Comparison of ENCODE assay signal across 1 cellular context in genomic region chr3:158642005-158642404, GRCh38.
TF ChIP-seq lines count a peak whose summit lies in the region.

No MANE protein-coding gene starts in this region.

TF ChIP-seq in K562, 482 proteins besides CTCF, POLR2A, EP300 and RAD21 (continued from another document and continues in another):
- TF ChIP-seq ZNF507 (tag; conservative IDR thresholded peaks at IDR 0.05): no peak
- no peak for TF ChIP-seq ELF2 (CRISPR knock-in tag; IDR thresholded peaks at IDR 0.05)
- TF ChIP-seq ZNF282 (CRISPR knock-in tag; IDR thresholded peaks at IDR 0.05): no peak
- TF ChIP-seq ARID3B (CRISPR knock-in tag; IDR thresholded peaks at IDR 0.05; ENCODE audit: borderline replicate concordance): no peak
- no peak for TF ChIP-seq ZNF695 (CRISPR knock-in tag; IDR thresholded peaks at IDR 0.05)
- no peak for TF ChIP-seq HDAC8 (tag; IDR thresholded peaks at IDR 0.05)
- TF ChIP-seq ADNP (tag; IDR thresholded peaks at IDR 0.05): 0 out of 2 replicates have a peak, but pooled peaks have one; percentile 23
- TF ChIP-seq ZNF384 (IDR thresholded peaks at IDR 0.05; ENCODE audit: low read depth, low read length): no peak
- no peak for TF ChIP-seq ZNF511 (CRISPR knock-in tag; IDR thresholded peaks at IDR 0.05)
- TF ChIP-seq STAG1 (CRISPR knock-in tag; IDR thresholded peaks at IDR 0.05; ENCODE audit: borderline replicate concordance): no peak
- no peak for TF ChIP-seq HNRNPL (IDR thresholded peaks at IDR 0.05; ENCODE audit: low read depth, low read length)
- TF ChIP-seq SMARCE1 (IDR thresholded peaks at IDR 0.05): peak; percentile 79
- no peak for TF ChIP-seq GTF2A2 (tag; IDR thresholded peaks at IDR 0.05)
- no peak for TF ChIP-seq TBL1XR1 (IDR thresholded peaks at IDR 0.05; ENCODE audit: low read length in 2 of 2)
- TF ChIP-seq ZNF197 (CRISPR knock-in tag; IDR thresholded peaks at IDR 0.05; ENCODE audit: low read depth): no peak
- peak; percentile 55 for TF ChIP-seq GABPA (tag; conservative IDR thresholded peaks at IDR 0.05; ENCODE audit: low read depth)
- TF ChIP-seq ZNF592 (IDR thresholded peaks at IDR 0.05): no peak
- no peak for TF ChIP-seq SIN3B (IDR thresholded peaks at IDR 0.05; ENCODE audit: low read depth)
- TF ChIP-seq ZNF146 (CRISPR knock-in tag; IDR thresholded peaks at IDR 0.05; ENCODE audit: unreplicated experiment): no peak
- TF ChIP-seq GATA2 (CRISPR knock-in tag; IDR thresholded peaks at IDR 0.05): 0 out of 2 replicates have a peak, but pooled peaks have one; percentile 16
- no peak for TF ChIP-seq ZNF165 (CRISPR knock-in tag; IDR thresholded peaks at IDR 0.05; ENCODE audit: borderline replicate concordance)
- no peak for TF ChIP-seq ETV5 (CRISPR knock-in tag; IDR thresholded peaks at IDR 0.05; ENCODE audit: low read depth)
- TF ChIP-seq ZNF23 (CRISPR knock-in tag; IDR thresholded peaks at IDR 0.05): no peak
- no peak for TF ChIP-seq RBM25 (IDR thresholded peaks at IDR 0.05; ENCODE audit: low read depth, low read length, severe bottlenecking)
- TF ChIP-seq, protein P1, sequence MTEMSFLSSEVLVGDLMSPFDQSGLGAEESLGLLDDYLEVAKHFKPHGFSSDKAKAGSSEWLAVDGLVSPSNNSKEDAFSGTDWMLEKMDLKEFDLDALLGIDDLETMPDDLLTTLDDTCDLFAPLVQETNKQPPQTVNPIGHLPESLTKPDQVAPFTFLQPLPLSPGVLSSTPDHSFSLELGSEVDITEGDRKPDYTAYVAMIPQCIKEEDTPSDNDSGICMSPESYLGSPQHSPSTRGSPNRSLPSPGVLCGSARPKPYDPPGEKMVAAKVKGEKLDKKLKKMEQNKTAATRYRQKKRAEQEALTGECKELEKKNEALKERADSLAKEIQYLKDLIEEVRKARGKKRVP (CRISPR knock-in tag; IDR thresholded peaks at IDR 0.05): no peak
- TF ChIP-seq FOXA3 (CRISPR knock-in tag; conservative IDR thresholded peaks at IDR 0.05 in 1 of 2, IDR thresholded peaks at IDR 0.05 in 1 of 2): no peak
- TF ChIP-seq FOXJ2 (tag; IDR thresholded peaks at IDR 0.05): no peak
- peak; percentile 80 for TF ChIP-seq TEAD4 (IDR thresholded peaks at IDR 0.05; ENCODE audit: low read length)
- no peak for TF ChIP-seq TEAD4 (CRISPR knock-in tag; IDR thresholded peaks at IDR 0.05; ENCODE audit: borderline replicate concordance)
- no peak for TF ChIP-seq MGA (IDR thresholded peaks at IDR 0.05)
- peak; percentile 64; the same call in 1 of the 2 replicates for TF ChIP-seq SMARCA4 (IDR thresholded peaks at IDR 0.05)
- TF ChIP-seq ETV1 (tag; conservative IDR thresholded peaks at IDR 0.05; ENCODE audit: low read depth): no peak
- peak; percentile 83 for TF ChIP-seq DACH1 (IDR thresholded peaks at IDR 0.05; ENCODE audit: partially characterized antibody)
- TF ChIP-seq ZNF354B (CRISPR knock-in tag; IDR thresholded peaks at IDR 0.05): no peak
- TF ChIP-seq TGIF2 (CRISPR knock-in tag; IDR thresholded peaks at IDR 0.05): no peak
- no peak for TF ChIP-seq ZNF174 (CRISPR knock-in tag; IDR thresholded peaks at IDR 0.05)
- no peak for TF ChIP-seq SMARCB1 (IDR thresholded peaks at IDR 0.05; ENCODE audit: insufficient read length, low read depth)
- peak; percentile 69; the same call in 1 of the 2 replicates for TF ChIP-seq ZNF431 (CRISPR knock-in tag; IDR thresholded peaks at IDR 0.05)
- TF ChIP-seq SREBF1 (IDR thresholded peaks at IDR 0.05; ENCODE audit: borderline replicate concordance, low read depth, low read length): no peak
- TF ChIP-seq POU5F1 (IDR thresholded peaks at IDR 0.05; ENCODE audit: borderline replicate concordance, low read depth, low read length, partially characterized antibody): no peak
- TF ChIP-seq NR2C1 (IDR thresholded peaks at IDR 0.05): peak; percentile 43; the same call in 1 of the 2 replicates
- no peak for TF ChIP-seq NR2C1 (tag; IDR thresholded peaks at IDR 0.05)
- no peak for TF ChIP-seq HES1 (IDR thresholded peaks at IDR 0.05; ENCODE audit: low read depth)
- TF ChIP-seq KAT7 (CRISPR knock-in tag; IDR thresholded peaks at IDR 0.05; ENCODE audit: borderline replicate concordance): no peak
- TF ChIP-seq PYGO2 (tag; IDR thresholded peaks at IDR 0.05): no peak
- TF ChIP-seq, protein P2, sequence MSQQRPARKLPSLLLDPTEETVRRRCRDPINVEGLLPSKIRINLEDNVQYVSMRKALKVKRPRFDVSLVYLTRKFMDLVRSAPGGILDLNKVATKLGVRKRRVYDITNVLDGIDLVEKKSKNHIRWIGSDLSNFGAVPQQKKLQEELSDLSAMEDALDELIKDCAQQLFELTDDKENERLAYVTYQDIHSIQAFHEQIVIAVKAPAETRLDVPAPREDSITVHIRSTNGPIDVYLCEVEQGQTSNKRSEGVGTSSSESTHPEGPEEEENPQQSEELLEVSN (IDR thresholded peaks at IDR 0.05; ENCODE audit: borderline replicate concordance in 1 of 2, extremely low read depth in 1 of 2, insufficient read depth in 1 of 2, insufficient read length in 1 of 2, low read depth in 1 of 2, low read length in 1 of 2, poor library complexity in 1 of 2, severe bottlenecking in 1 of 2): no peak
- TF ChIP-seq TARDBP (IDR thresholded peaks at IDR 0.05): no peak
- no peak for TF ChIP-seq ILF3 (IDR thresholded peaks at IDR 0.05; ENCODE audit: borderline replicate concordance)
- no peak for TF ChIP-seq LARP7 (IDR thresholded peaks at IDR 0.05)
- peak; percentile 77 for TF ChIP-seq TAL1 (IDR thresholded peaks at IDR 0.05)
